In the genomic region with DNA sequence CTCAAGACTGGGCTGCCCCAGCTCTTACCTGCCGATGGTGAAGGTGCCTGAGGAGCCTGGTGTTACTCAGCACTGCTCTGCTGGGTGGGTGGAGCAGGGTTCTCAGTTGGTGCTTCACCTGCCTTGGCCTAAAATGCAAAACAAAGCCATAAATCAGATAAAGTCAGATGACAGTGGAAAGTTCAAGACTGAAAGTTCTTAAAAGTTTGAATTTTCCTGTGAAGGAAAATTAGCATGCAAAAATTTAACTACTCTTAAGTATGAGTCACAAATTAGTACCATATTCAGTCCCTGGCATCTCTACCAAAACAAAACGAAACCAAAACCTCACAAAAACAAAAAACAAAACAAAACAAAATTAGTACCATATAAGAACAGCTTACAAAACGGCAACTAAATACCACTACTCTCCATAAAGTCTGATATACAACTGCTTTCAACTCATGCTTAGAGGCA, we compare ENCODE assay signal across 9 cellular contexts. TPM values are rescaled to one million over a fixed set of nuclear protein-coding genes. Genes with fewer than 3 reads are reported as not detected.
DNase-seq lines count a peak whose midpoint lies in the region; ATAC-seq and TF ChIP-seq lines count a peak whose summit lies in the region.
"Had no signal": no experiment of that assay in that cellular context is flagged by ENCODE, and none has a peak within 500 bp of the region (broad histone marks: within the 10 kb centered on the region; RNA-seq: fewer than 3 reads in every experiment).

No MANE protein-coding gene starts in this region.

- no peaks in the 10 kb centered on the region for H3K27me3 Mint-ChIP-seq in activated CD4-positive, alpha-beta memory T cell treated with anti-CD3 and anti-CD28 coated beads for 36 hours
- no peaks in the 10 kb centered on the region for H3K27me3 Mint-ChIP-seq in nephron progenitor cell (ENCODE audit: low read depth, poor library complexity)

- peak; percentile 71 for ATAC-seq in HG02571 (IDR thresholded peaks at IDR 0.05; ENCODE audit: unreplicated experiment)

- POLR2A ChIA-PET in activated CD4-positive, alpha-beta memory T cell treated with anti-CD3 and anti-CD28 coated beads for 36 hours (lab: Charles Lee): no interaction called here

- H3K9me3 ChIP-seq in SJCRH30 (replicated peaks): no peaks in the 10 kb centered on the region

- no peaks in the 10 kb centered on the region for H3K9me3 Mint-ChIP-seq in activated CD4-positive, alpha-beta memory T cell treated with anti-CD3 and anti-CD28 coated beads for 36 hours
- no peaks in the 10 kb centered on the region for H3K9me3 Mint-ChIP-seq in nephron progenitor cell

- peak overlapping the region; percentile 49 for H3K27ac Mint-ChIP-seq in activated CD4-positive, alpha-beta memory T cell treated with anti-CD3 and anti-CD28 coated beads for 36 hours
- H3K27ac Mint-ChIP-seq in nephron progenitor cell: peak overlapping the region; percentile 52

- H3K36me3 Mint-ChIP-seq in activated CD4-positive, alpha-beta memory T cell treated with anti-CD3 and anti-CD28 coated beads for 36 hours: peaks cover 24% of the 10 kb centered on the region
- peaks cover 76% of the 10 kb centered on the region for H3K36me3 Mint-ChIP-seq in nephron progenitor cell (ENCODE audit: low read depth)

- H3K4me1 ChIP-seq in SJCRH30: no peaks in the 10 kb centered on the region

- H3K36me3 ChIP-seq in SJCRH30: peaks cover 83% of the 10 kb centered on the region

- no peaks in the 10 kb centered on the region for H3K27me3 ChIP-seq in dorsolateral prefrontal cortex
- H3K27me3 ChIP-seq in SJCRH30: no peaks in the 10 kb centered on the region

- H3K4me3 ChIP-seq in GM12865 (ENCODE audit: low read depth, low read length) (no peak overlapping the region), dorsolateral prefrontal cortex (no peak overlapping the region), SJCRH30 (no peak overlapping the region)

- H3K4me3 Mint-ChIP-seq in activated CD4-positive, alpha-beta memory T cell treated with anti-CD3 and anti-CD28 coated beads for 36 hours: no peak overlapping the region
- H3K4me3 Mint-ChIP-seq in nephron progenitor cell: no peak overlapping the region

- peak; percentile 10 for DNase-seq in GM12865 (ENCODE audit: low read depth)
- peak; percentile 56 for DNase-seq in activated CD4-positive, alpha-beta memory T cell treated with anti-CD3 and anti-CD28 coated beads for 36 hours
- no peak for DNase-seq in nephron progenitor cell
- no peak for DNase-seq in dorsolateral prefrontal cortex
- no peak for DNase-seq in SJCRH30
- DNase-seq in NCI-H2029 (lab: John Stamatoyannopoulos, UW): no peak
- no peak for DNase-seq in GM19240 (ENCODE audit: insufficient read length, low spot score)

- CTCF ChIA-PET in activated CD4-positive, alpha-beta memory T cell treated with anti-CD3 and anti-CD28 coated beads for 36 hours (lab: Charles Lee): no interaction called here

- TF ChIP-seq CTCF in GM12865 (IDR thresholded peaks at IDR 0.05; ENCODE audit: insufficient read depth, low read depth, low read length, missing control alignments) (no peak), nephron progenitor cell (IDR thresholded peaks at IDR 0.05) (no peak), dorsolateral prefrontal cortex (IDR thresholded peaks at IDR 0.05 in 54 of 56, conservative IDR thresholded peaks at IDR 0.05 in 2 of 56; ENCODE audit: low read depth in 1 of 56, partially characterized antibody in 56 of 56) (no peak)

- H3K27ac ChIP-seq in dorsolateral prefrontal cortex (no peak overlapping the region), SJCRH30 (no peak overlapping the region)

- peaks cover 16% of the 10 kb centered on the region for H3K4me1 Mint-ChIP-seq in activated CD4-positive, alpha-beta memory T cell treated with anti-CD3 and anti-CD28 coated beads for 36 hours (ENCODE audit: low read depth)
- H3K4me1 Mint-ChIP-seq in nephron progenitor cell: no peaks in the 10 kb centered on the region

- intact Hi-C loops in activated CD4-positive, alpha-beta memory T cell treated with anti-CD3 and anti-CD28 coated beads for 36 hours (cut with micrococcal nuclease): loop anchor here (1.0 kb wide), 1 partner anchor 20 kb away; no protein-coding TSS in a partner anchor
- intact Hi-C loops in dorsolateral prefrontal cortex (cut with DNase I): no loop called here

RNA-seq across cellular contexts. Expression of gene YBX3, which starts 21.9 kb away (rescaled TPM):
- 10 to 100 TPM; 90.7 to 96.2 TPM for total RNA-seq in activated CD4-positive, alpha-beta memory T cell treated with anti-CD3 and anti-CD28 coated beads for 36 hours
- 100 to 1,000 TPM in 15 of 120 experiments, 10 to 100 TPM in 105; 12.9 to 192 (median 45.7) TPM for total RNA-seq in dorsolateral prefrontal cortex
- total RNA-seq in SJCRH30 (2014; rRNA removed; shearing (Covaris generic)): 157 and 159 TPM in 2 replicates

RNA-seq across cellular contexts. Expression of gene STYK1, which starts 27.4 kb away (rescaled TPM):
- total RNA-seq in activated CD4-positive, alpha-beta memory T cell treated with anti-CD3 and anti-CD28 coated beads for 36 hours: not detected
- 10 to 100 TPM in 62 of 120 experiments, 1 to 10 TPM in 58; 2.7 to 23.2 (median 10.2) TPM for total RNA-seq in dorsolateral prefrontal cortex
- total RNA-seq in SJCRH30 (2014; rRNA removed; shearing (Covaris generic)): not detected in 2 replicates
- total RNA-seq: G401 had no signal

Comparison
In these comparisons a context has a peak if more than half of its experiments do, and no peak if none do; other contexts are left out.
1. DNase-seq: peak in GM12865 (single experiment) and activated CD4-positive, alpha-beta memory T cell treated with anti-CD3 and anti-CD28 coated beads for 36 hours (single experiment); none in nephron progenitor cell (single experiment), dorsolateral prefrontal cortex (0 of 10), SJCRH30 (0 of 2), NCI-H2029 (single experiment) and GM19240 (single experiment).